1 cellular context compared by ENCODE assay signal in the genomic region with DNA sequence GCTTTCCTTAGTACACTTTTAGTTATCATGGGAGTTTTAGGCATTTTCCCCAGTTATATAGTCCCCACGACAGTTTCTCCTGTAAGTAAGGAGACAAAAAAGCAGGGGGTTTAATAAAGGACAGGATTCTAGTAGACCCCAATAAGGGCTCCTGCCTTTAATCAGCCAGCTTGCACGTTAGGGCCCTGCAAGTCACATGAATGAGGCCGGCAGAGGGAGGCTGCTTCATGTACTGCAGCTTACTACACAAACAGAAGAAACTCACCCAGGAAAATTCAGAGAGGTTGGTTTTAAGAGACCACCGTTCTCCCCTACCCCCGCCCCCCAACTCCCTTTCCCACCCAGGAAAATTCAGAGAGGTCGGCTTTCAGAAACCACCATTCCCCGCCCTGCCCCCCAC.
TF ChIP-seq lines count a peak whose summit lies in the region.

No MANE protein-coding gene starts in this region.

TF ChIP-seq in GM23338, 12 proteins besides CTCF, POLR2A, EP300 and RAD21 (continued from another document):
- TF ChIP-seq, protein P1, sequence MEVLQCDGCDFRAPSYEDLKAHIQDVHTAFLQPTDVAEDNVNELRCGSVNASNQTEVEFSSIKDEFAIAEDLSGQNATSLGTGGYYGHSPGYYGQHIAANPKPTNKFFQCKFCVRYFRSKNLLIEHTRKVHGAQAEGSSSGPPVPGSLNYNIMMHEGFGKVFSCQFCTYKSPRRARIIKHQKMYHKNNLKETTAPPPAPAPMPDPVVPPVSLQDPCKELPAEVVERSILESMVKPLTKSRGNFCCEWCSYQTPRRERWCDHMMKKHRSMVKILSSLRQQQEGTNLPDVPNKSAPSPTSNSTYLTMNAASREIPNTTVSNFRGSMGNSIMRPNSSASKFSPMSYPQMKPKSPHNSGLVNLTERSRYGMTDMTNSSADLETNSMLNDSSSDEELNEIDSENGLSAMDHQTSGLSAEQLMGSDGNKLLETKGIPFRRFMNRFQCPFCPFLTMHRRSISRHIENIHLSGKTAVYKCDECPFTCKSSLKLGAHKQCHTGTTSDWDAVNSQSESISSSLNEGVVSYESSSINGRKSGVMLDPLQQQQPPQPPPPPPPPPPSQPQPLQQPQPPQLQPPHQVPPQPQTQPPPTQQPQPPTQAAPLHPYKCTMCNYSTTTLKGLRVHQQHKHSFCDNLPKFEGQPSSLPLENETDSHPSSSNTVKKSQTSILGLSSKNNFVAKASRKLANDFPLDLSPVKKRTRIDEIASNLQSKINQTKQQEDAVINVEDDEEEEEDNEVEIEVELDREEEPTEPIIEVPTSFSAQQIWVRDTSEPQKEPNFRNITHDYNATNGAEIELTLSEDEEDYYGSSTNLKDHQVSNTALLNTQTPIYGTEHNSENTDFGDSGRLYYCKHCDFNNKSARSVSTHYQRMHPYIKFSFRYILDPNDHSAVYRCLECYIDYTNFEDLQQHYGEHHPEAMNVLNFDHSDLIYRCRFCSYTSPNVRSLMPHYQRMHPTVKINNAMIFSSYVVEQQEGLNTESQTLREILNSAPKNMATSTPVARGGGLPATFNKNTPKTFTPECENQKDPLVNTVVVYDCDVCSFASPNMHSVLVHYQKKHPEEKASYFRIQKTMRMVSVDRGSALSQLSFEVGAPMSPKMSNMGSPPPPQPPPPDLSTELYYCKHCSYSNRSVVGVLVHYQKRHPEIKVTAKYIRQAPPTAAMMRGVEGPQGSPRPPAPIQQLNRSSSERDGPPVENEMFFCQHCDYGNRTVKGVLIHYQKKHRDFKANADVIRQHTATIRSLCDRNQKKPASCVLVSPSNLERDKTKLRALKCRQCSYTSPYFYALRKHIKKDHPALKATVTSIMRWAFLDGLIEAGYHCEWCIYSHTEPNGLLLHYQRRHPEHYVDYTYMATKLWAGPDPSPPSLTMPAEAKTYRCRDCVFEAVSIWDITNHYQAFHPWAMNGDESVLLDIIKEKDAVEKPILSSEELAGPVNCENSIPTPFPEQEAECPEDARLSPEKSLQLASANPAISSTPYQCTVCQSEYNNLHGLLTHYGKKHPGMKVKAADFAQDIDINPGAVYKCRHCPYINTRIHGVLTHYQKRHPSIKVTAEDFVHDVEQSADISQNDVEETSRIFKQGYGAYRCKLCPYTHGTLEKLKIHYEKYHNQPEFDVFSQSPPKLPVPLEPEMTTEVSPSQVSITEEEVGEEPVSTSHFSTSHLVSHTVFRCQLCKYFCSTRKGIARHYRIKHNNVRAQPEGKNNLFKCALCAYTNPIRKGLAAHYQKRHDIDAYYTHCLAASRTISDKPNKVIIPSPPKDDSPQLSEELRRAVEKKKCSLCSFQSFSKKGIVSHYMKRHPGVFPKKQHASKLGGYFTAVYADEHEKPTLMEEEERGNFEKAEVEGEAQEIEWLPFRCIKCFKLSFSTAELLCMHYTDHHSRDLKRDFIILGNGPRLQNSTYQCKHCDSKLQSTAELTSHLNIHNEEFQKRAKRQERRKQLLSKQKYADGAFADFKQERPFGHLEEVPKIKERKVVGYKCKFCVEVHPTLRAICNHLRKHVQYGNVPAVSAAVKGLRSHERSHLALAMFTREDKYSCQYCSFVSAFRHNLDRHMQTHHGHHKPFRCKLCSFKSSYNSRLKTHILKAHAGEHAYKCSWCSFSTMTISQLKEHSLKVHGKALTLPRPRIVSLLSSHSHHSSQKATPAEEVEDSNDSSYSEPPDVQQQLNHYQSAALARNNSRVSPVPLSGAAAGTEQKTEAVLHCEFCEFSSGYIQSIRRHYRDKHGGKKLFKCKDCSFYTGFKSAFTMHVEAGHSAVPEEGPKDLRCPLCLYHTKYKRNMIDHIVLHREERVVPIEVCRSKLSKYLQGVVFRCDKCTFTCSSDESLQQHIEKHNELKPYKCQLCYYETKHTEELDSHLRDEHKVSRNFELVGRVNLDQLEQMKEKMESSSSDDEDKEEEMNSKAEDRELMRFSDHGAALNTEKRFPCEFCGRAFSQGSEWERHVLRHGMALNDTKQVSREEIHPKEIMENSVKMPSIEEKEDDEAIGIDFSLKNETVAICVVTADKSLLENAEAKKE (CRISPR knock-in tag; IDR thresholded peaks at IDR 0.05) = no peak
TF ChIP-seq in GM23338: peak in this region for 0.
